Comparison of ENCODE assay signal across 8 cellular contexts in genomic region chr1:112674986-112675727, GRCh38. TPM values are rescaled to one million over a fixed set of nuclear protein-coding genes. Genes with fewer than 3 reads are reported as not detected.
DNase-seq lines count a peak whose midpoint lies in the region; ATAC-seq and TF ChIP-seq lines count a peak whose summit lies in the region.

No MANE protein-coding gene starts in this region.

- H3K4me3 ChIP-seq in WERI-Rb-1 (ENCODE audit: low read depth, low read length), result peak overlapping the region; percentile 92

- no peaks in the 10 kb centered on the region for H3K27me3 ChIP-seq in WERI-Rb-1 (ENCODE audit: insufficient read depth, low read depth, severe bottlenecking)

- peak; percentile 37 for ATAC-seq in GM21528 (IDR thresholded peaks at IDR 0.05; ENCODE audit: low FRiP score, unreplicated experiment)
- ATAC-seq in left lobe of liver, result peak; percentile 75

- peak; percentile 31; the same call in 1 of the 2 replicates for TF ChIP-seq CTCF in WERI-Rb-1 (IDR thresholded peaks at IDR 0.05; ENCODE audit: low read depth, low read length)

- DNase-seq in D341Med (ENCODE audit: low spot score) (peak; percentile 76), KG1 (lab: John Stamatoyannopoulos, UW) (peak; percentile 15), WERI-Rb-1 (peak; percentile 54), caudate nucleus (lab: John Stamatoyannopoulos, UW) (peak in 44 of 61 donors; percentile 6 to 80 (median 52)), left lobe of liver (ENCODE audit: low spot score) (peak; percentile 62), GF-D8 (lab: John Stamatoyannopoulos, UW) (no peak)
- DNase-seq in stimulated activated CD4-positive, alpha-beta T cell treated with anti-CD3 and anti-CD28 coated beads, Interleukin-4, amount 100 ng/mL, for 4 hours, result peak; percentile 32 to 41

- peaks cover 7% of the 10 kb centered on the region for H3K36me3 ChIP-seq in WERI-Rb-1

- H3K9me3 ChIP-seq in WERI-Rb-1 (ENCODE audit: severe bottlenecking), result no peaks in the 10 kb centered on the region

- H3K27ac ChIP-seq in WERI-Rb-1 (peak overlapping the region; percentile 90), caudate nucleus (ENCODE audit: low read depth, low read length) (peak overlapping the region; percentile 88)

RNA-seq across cellular contexts. Expression of gene MOV10, which starts 0.7 kb away (rescaled TPM):
- 44.3 TPM for total RNA-seq in left lobe of liver

RNA-seq across cellular contexts. Expression of gene RHOC, which starts 31.8 kb away (rescaled TPM):
- 55.3 TPM for total RNA-seq in left lobe of liver

RNA-seq across cellular contexts. Expression of gene PPM1J, which starts 40.0 kb away (rescaled TPM):
- total RNA-seq in left lobe of liver, result 0.33 TPM

RNA-seq across cellular contexts. Expression of gene CAPZA1, which starts 55.5 kb away (rescaled TPM):
- total RNA-seq in left lobe of liver, result 32.8 TPM

RNA-seq across cellular contexts. Expression of gene ST7L, which starts 56.2 kb away (rescaled TPM):
- total RNA-seq in left lobe of liver, result 6.2 TPM
